3 cellular contexts compared by ENCODE assay signal in genomic region chrX:8105531-8105930, GRCh38.
TF ChIP-seq lines count a peak whose summit lies in the region.

No MANE protein-coding gene starts in this region.

TF ChIP-seq in GM23338, 12 proteins besides CTCF, POLR2A, EP300 and RAD21 (continued from another document):
- no peak for TF ChIP-seq REST (IDR thresholded peaks at IDR 0.05; ENCODE audit: unreplicated experiment)
- no peak for TF ChIP-seq CREB1 (CRISPR knock-in tag; IDR thresholded peaks at IDR 0.05; ENCODE audit: low read depth)

TF ChIP-seq in WTC11, 78 proteins besides CTCF, POLR2A, EP300 and RAD21:
- TF ChIP-seq MLX (CRISPR knock-in tag; IDR thresholded peaks at IDR 0.05) (no peak), NR3C1 (CRISPR knock-in tag; conservative IDR thresholded peaks at IDR 0.05; ENCODE audit: low read depth) (no peak), TP53 (CRISPR knock-in tag; IDR thresholded peaks at IDR 0.05) (no peak), RELA (CRISPR knock-in tag; IDR thresholded peaks at IDR 0.05; ENCODE audit: borderline replicate concordance) (no peak), NFYB (CRISPR knock-in tag; conservative IDR thresholded peaks at IDR 0.05; ENCODE audit: low read depth) (no peak), E2F5 (CRISPR knock-in tag; IDR thresholded peaks at IDR 0.05) (no peak), MYBL2 (CRISPR knock-in tag; IDR thresholded peaks at IDR 0.05) (no peak), ZNF232 (CRISPR knock-in tag; IDR thresholded peaks at IDR 0.05) (no peak), SMAD4 (CRISPR knock-in tag; IDR thresholded peaks at IDR 0.05) (no peak), ZMAT4 (CRISPR knock-in tag; IDR thresholded peaks at IDR 0.05) (no peak), TCF7 (CRISPR knock-in tag; IDR thresholded peaks at IDR 0.05; ENCODE audit: low read depth) (no peak), ZNF263 (CRISPR knock-in tag; IDR thresholded peaks at IDR 0.05; ENCODE audit: low read depth) (no peak), E2F4 (CRISPR knock-in tag; IDR thresholded peaks at IDR 0.05; ENCODE audit: borderline replicate concordance, low read depth) (no peak), RORB (CRISPR knock-in tag; IDR thresholded peaks at IDR 0.05) (no peak), SMAD3 (CRISPR knock-in tag; IDR thresholded peaks at IDR 0.05; ENCODE audit: borderline replicate concordance) (no peak), AFF4 (CRISPR knock-in tag; IDR thresholded peaks at IDR 0.05; ENCODE audit: borderline replicate concordance) (no peak), GRHL2 (CRISPR knock-in tag; IDR thresholded peaks at IDR 0.05; ENCODE audit: insufficient replicate concordance, severe bottlenecking) (no peak)

TF ChIP-seq in H1, 55 proteins besides CTCF, POLR2A, EP300 and RAD21 (continued from another document):
- TF ChIP-seq CBX8 (IDR thresholded peaks at IDR 0.05; ENCODE audit: borderline replicate concordance, low read depth, low read length) (no peak), POLR2AphosphoS5 (IDR thresholded peaks at IDR 0.05; ENCODE audit: low read depth, low read length) (no peak), NRF1 (IDR thresholded peaks at IDR 0.05; ENCODE audit: low read depth, low read length) (no peak), SIN3A (conservative IDR thresholded peaks at IDR 0.05 in 1 of 2, IDR thresholded peaks at IDR 0.05 in 1 of 2; ENCODE audit: low read depth in 1 of 2, low read length in 2 of 2) (no peak), CTBP2 (IDR thresholded peaks at IDR 0.05; ENCODE audit: borderline replicate concordance, insufficient read depth, insufficient read length, low read length) (no peak), USF2 (IDR thresholded peaks at IDR 0.05; ENCODE audit: low read length) (no peak), EGR1 (IDR thresholded peaks at IDR 0.05; ENCODE audit: borderline replicate concordance, low read depth, low read length) (no peak), TAF1 (IDR thresholded peaks at IDR 0.05; ENCODE audit: low read depth, low read length) (no peak), TCF12 (IDR thresholded peaks at IDR 0.05; ENCODE audit: low read depth, low read length) (no peak), KDM4A (IDR thresholded peaks at IDR 0.05; ENCODE audit: low read depth, low read length, severe bottlenecking) (no peak), RBBP5 (IDR thresholded peaks at IDR 0.05; ENCODE audit: borderline replicate concordance, low read depth, low read length) (no peak), ATF3 (IDR thresholded peaks at IDR 0.05; ENCODE audit: insufficient read depth, low read depth, low read length) (no peak)
